ENCODE assay signal across 8 cellular contexts in the genomic region with DNA sequence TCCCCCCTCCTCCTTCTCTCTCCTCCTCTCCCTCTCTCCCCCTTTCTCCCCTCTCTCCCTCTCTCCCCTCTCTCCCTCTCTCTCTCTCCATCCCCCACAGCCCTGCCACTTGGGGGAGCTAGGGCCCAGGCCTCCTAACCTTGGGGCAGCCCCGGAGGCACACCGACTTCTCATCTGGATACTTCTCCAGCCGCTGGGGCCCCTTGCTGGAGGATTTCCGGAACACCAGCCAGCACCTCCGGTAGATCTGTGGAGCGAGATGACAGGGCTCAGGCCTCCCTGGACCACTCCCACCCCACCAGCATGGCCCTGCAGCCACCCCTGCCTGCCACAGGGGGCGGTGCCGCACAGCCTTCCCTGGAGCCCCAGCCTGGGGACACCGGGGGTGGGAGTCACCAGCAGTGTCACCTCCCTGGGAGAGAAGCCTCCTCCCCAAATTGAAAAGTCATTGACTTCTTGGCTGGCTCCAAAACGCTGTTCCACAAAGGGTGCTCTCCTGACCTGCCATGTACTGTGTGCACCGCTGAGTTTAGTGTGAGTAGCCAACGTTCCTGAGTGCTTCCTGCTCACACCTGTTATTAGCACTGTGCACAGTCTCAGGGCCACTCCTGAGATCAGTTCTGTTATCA. TPM values are rescaled to one million over a fixed set of nuclear protein-coding genes. Genes with fewer than 3 reads are reported as not detected.
DNase-seq lines count a peak whose midpoint lies in the region; ATAC-seq lines count a peak whose summit lies in the region.

No MANE protein-coding gene starts in this region.

- CTCF ChIA-PET in CD8-positive, alpha-beta memory T cell (lab: Charles Lee) = interaction anchor here (2.4 to 2.5 kb wide), 2 partner anchors 9 to 14 kb away, joined by 10 to 11 read pairs; a partner anchor contains a TSS
- CTCF ChIA-PET in activated naive CD4-positive, alpha-beta T cell treated with anti-CD3 and anti-CD28 coated beads, Interleukin-2, amount 10 ng/mL, durations not matched to agents 7 days and 5 days (lab: Charles Lee) = interaction anchor here (0.6 to 9.5 kb wide), 11 partner anchors 11 to 387 kb away, joined by 3 to 79 read pairs (median 5); a partner anchor contains a TSS

- ATAC-seq in GM19372 (IDR thresholded peaks at IDR 0.05; ENCODE audit: low read depth, unreplicated experiment) (peak; percentile 86), HG03432 (IDR thresholded peaks at IDR 0.05; ENCODE audit: unreplicated experiment) (peak; percentile 98)

- peaks cover 7 to 24% (median 8%) of the 10 kb centered on the region in 3 donors for H3K4me1 Mint-ChIP-seq in CD8-positive, alpha-beta memory T cell
- H3K4me1 Mint-ChIP-seq in activated naive CD4-positive, alpha-beta T cell treated with anti-CD3 and anti-CD28 coated beads, Interleukin-2, amount 10 ng/mL, durations not matched to agents 7 days and 5 days = peaks cover 25% of the 10 kb centered on the region

- H3K9me3 ChIP-seq in CD8-positive, alpha-beta memory T cell (ENCODE audit: low read length) = no peaks in the 10 kb centered on the region
- no peaks in the 10 kb centered on the region for H3K9me3 ChIP-seq in iPS-15b (ENCODE audit: control insufficient read depth, insufficient read depth, low read length)

- H3K27ac ChIP-seq in CD8-positive, alpha-beta memory T cell (ENCODE audit: low read depth, low read length) = no peak overlapping the region

- peaks cover 0 to 21% (median 2%) of the 10 kb centered on the region in 3 donors for H3K36me3 Mint-ChIP-seq in CD8-positive, alpha-beta memory T cell
- peaks cover 8% of the 10 kb centered on the region for H3K36me3 Mint-ChIP-seq in activated naive CD4-positive, alpha-beta T cell treated with anti-CD3 and anti-CD28 coated beads, Interleukin-2, amount 10 ng/mL, durations not matched to agents 7 days and 5 days

- peak overlapping the region; percentile 29 to 80 (median 59) for H3K27ac Mint-ChIP-seq in CD8-positive, alpha-beta memory T cell
- H3K27ac Mint-ChIP-seq in activated naive CD4-positive, alpha-beta T cell treated with anti-CD3 and anti-CD28 coated beads, Interleukin-2, amount 10 ng/mL, durations not matched to agents 7 days and 5 days = peak overlapping the region; percentile 69

- POLR2A ChIA-PET in CD8-positive, alpha-beta memory T cell (lab: Charles Lee) = interaction anchor here (0.6 to 0.9 kb wide), 3 partner anchors 9 to 260 kb away, joined by 3 to 4 read pairs (median 3); a partner anchor contains a TSS

- no peaks in the 10 kb centered on the region for H3K27me3 ChIP-seq in CD8-positive, alpha-beta memory T cell (ENCODE audit: insufficient read depth, low read length, poor library complexity, severe bottlenecking)
- peaks cover 5% of the 10 kb centered on the region for H3K27me3 ChIP-seq in iPS-15b (ENCODE audit: control insufficient read depth, insufficient read depth, low read length)

- no peaks in the 10 kb centered on the region for H3K9me3 Mint-ChIP-seq in CD8-positive, alpha-beta memory T cell
- H3K9me3 Mint-ChIP-seq in activated naive CD4-positive, alpha-beta T cell treated with anti-CD3 and anti-CD28 coated beads, Interleukin-2, amount 10 ng/mL, durations not matched to agents 7 days and 5 days = no peaks in the 10 kb centered on the region

- peak; percentile 56 to 80 (median 72) for DNase-seq in CD8-positive, alpha-beta memory T cell
- DNase-seq in SKM-1 (lab: John Stamatoyannopoulos, UW; ENCODE audit: unreplicated experiment) (peak; percentile 91), NCI-H524 treated with DMSO at 0.1 percent for 48 hours (lab: John Stamatoyannopoulos, UW) (no peak)
- peak; percentile 90 for DNase-seq in activated naive CD4-positive, alpha-beta T cell treated with anti-CD3 and anti-CD28 coated beads, Interleukin-2, amount 10 ng/mL, durations not matched to agents 7 days and 5 days
- peak; percentile 25 for DNase-seq in stimulated activated CD8-positive, alpha-beta memory T cell treated with anti-CD3 and anti-CD28 coated beads, Interleukin-12 subunit alpha, Interleukin-12 subunit beta, amount 100 ng/mL, for 1 hour (ENCODE audit: low read depth)

- peaks cover 1% of the 10 kb centered on the region for H3K36me3 ChIP-seq in CD8-positive, alpha-beta memory T cell (ENCODE audit: insufficient read depth, low read length)
- peaks cover 5% of the 10 kb centered on the region for H3K36me3 ChIP-seq in iPS-15b (ENCODE audit: control insufficient read depth, insufficient read depth, low read length)

- H3K4me3 ChIP-seq in CD8-positive, alpha-beta memory T cell (ENCODE audit: low read length) = no peak overlapping the region
- H3K4me3 ChIP-seq in iPS-15b (ENCODE audit: low read depth, low read length) = peak overlapping the region; percentile 9

- no peak overlapping the region for H3K9ac ChIP-seq in iPS-15b (ENCODE audit: low read depth, low read length)

- H3K4me3 Mint-ChIP-seq in CD8-positive, alpha-beta memory T cell = peak overlapping the region in 5 of 7 donors; percentile 20 to 63 (median 39)
- no peak overlapping the region for H3K4me3 Mint-ChIP-seq in activated naive CD4-positive, alpha-beta T cell treated with anti-CD3 and anti-CD28 coated beads, Interleukin-2, amount 10 ng/mL, durations not matched to agents 7 days and 5 days

- H3K27me3 Mint-ChIP-seq in CD8-positive, alpha-beta memory T cell = no peaks in the 10 kb centered on the region
- peaks cover 8% of the 10 kb centered on the region for H3K27me3 Mint-ChIP-seq in activated naive CD4-positive, alpha-beta T cell treated with anti-CD3 and anti-CD28 coated beads, Interleukin-2, amount 10 ng/mL, durations not matched to agents 7 days and 5 days

- H3K4me1 ChIP-seq in CD8-positive, alpha-beta memory T cell (ENCODE audit: insufficient read depth, low read length) = peaks cover 16% of the 10 kb centered on the region
- peaks cover 36% of the 10 kb centered on the region for H3K4me1 ChIP-seq in iPS-15b (ENCODE audit: control insufficient read depth, insufficient read depth, low read length)

RNA-seq across cellular contexts. Expression of a gene that starts 10.5 kb away (rescaled TPM):
- total RNA-seq in CD8-positive, alpha-beta memory T cell = 1 to 10 TPM; 6.8 to 7.0 TPM
- polyA plus RNA-seq in CD8-positive, alpha-beta memory T cell = 3.3 TPM

RNA-seq across cellular contexts. Expression of a gene that starts 13.3 kb away (rescaled TPM):
- 10 to 100 TPM; 92.3 to 95.0 TPM for total RNA-seq in CD8-positive, alpha-beta memory T cell
- polyA plus RNA-seq in CD8-positive, alpha-beta memory T cell = 36.1 TPM

RNA-seq across cellular contexts. Expression of a gene that starts 28.5 kb away (rescaled TPM):
- total RNA-seq in CD8-positive, alpha-beta memory T cell = 10 to 100 TPM; 50.5 to 51.9 TPM
- polyA plus RNA-seq in CD8-positive, alpha-beta memory T cell = 28.4 TPM

RNA-seq across cellular contexts. Expression of a gene that starts 28.6 kb away (rescaled TPM):
- total RNA-seq in CD8-positive, alpha-beta memory T cell = 10 to 100 TPM; 79.0 to 81.1 TPM
- 52.0 TPM for polyA plus RNA-seq in CD8-positive, alpha-beta memory T cell
